In genomic region chr6:85643530-85644373, GRCh38 we compare ENCODE assay signal across 1 cellular context.
A peak's percentile ranks its signal among the peaks of the same experiment; 100 is the strongest.
TF ChIP-seq lines count a peak whose summit lies in the region.

No MANE protein-coding gene starts in this region.

TF ChIP-seq in HepG2, 621 proteins besides CTCF, POLR2A, EP300 and RAD21 (continued from another document and continues in another):
- TF ChIP-seq ETV6 (CRISPR knock-in tag; conservative IDR thresholded peaks at IDR 0.05) (0 out of 2 replicates have a peak, but pooled peaks have one; percentile 47), SNAPC5 (CRISPR knock-in tag; IDR thresholded peaks at IDR 0.05; ENCODE audit: borderline replicate concordance) (no peak), KLF11 (CRISPR knock-in tag; IDR thresholded peaks at IDR 0.05) (0 out of 2 replicates have a peak, but pooled peaks have one; percentile 55), MEIS2 (CRISPR knock-in tag; IDR thresholded peaks at IDR 0.05) (no peak), ZFAT (CRISPR knock-in tag; conservative IDR thresholded peaks at IDR 0.05) (no peak), ZNF557 (CRISPR knock-in tag; IDR thresholded peaks at IDR 0.05) (peak; percentile 39; the same call in 1 of the 2 replicates), PAX8 (CRISPR knock-in tag; IDR thresholded peaks at IDR 0.05; ENCODE audit: borderline replicate concordance) (no peak), FOXM1 (CRISPR knock-in tag; IDR thresholded peaks at IDR 0.05) (no peak), ZNF629 (CRISPR knock-in tag; conservative IDR thresholded peaks at IDR 0.05) (peak; percentile 72; the same call in 1 of the 2 replicates), ZNF468 (CRISPR knock-in tag; IDR thresholded peaks at IDR 0.05) (no peak), CSRNP2 (CRISPR knock-in tag; conservative IDR thresholded peaks at IDR 0.05; ENCODE audit: low read depth) (no peak), RORA (CRISPR knock-in tag; IDR thresholded peaks at IDR 0.05) (no peak), RFXANK (CRISPR knock-in tag; IDR thresholded peaks at IDR 0.05) (0 out of 2 replicates have a peak, but pooled peaks have one; percentile 48), ZNF850 (CRISPR knock-in tag; conservative IDR thresholded peaks at IDR 0.05) (no peak), BCL6 (CRISPR knock-in tag; IDR thresholded peaks at IDR 0.05) (peak; percentile 68), HNRNPK (IDR thresholded peaks at IDR 0.05; ENCODE audit: low read depth, low read length, poor library complexity, severe bottlenecking) (no peak), ZNF138 (CRISPR knock-in tag; IDR thresholded peaks at IDR 0.05; ENCODE audit: low read depth) (no peak; the same call in 1 of the 2 replicates), ZNF251 (CRISPR knock-in tag; IDR thresholded peaks at IDR 0.05) (no peak), ETS1 (CRISPR knock-in tag; IDR thresholded peaks at IDR 0.05) (0 out of 2 replicates have a peak, but pooled peaks have one; percentile 2), REXO4 (CRISPR knock-in tag; IDR thresholded peaks at IDR 0.05; ENCODE audit: borderline replicate concordance) (0 out of 2 replicates have a peak, but pooled peaks have one; percentile 12), ZNF441 (CRISPR knock-in tag; IDR thresholded peaks at IDR 0.05; ENCODE audit: borderline replicate concordance) (peak; percentile 82; the same call in 1 of the 2 replicates), TP53 (CRISPR knock-in tag; conservative IDR thresholded peaks at IDR 0.05) (no peak), PATZ1 (CRISPR knock-in tag; IDR thresholded peaks at IDR 0.05) (no peak; the same call in 1 of the 2 replicates), XBP1 (CRISPR knock-in tag; IDR thresholded peaks at IDR 0.05) (no peak; the same call in 1 of the 2 replicates), ZFP36L2 (CRISPR knock-in tag; IDR thresholded peaks at IDR 0.05) (no peak), ETV5 (CRISPR knock-in tag; IDR thresholded peaks at IDR 0.05; ENCODE audit: borderline replicate concordance) (peak; percentile 49; the same call in 1 of the 2 replicates), RFXAP (CRISPR knock-in tag; IDR thresholded peaks at IDR 0.05; ENCODE audit: borderline replicate concordance) (no peak), PLRG1 (conservative IDR thresholded peaks at IDR 0.05) (no peak), IRF9 (CRISPR knock-in tag; IDR thresholded peaks at IDR 0.05; ENCODE audit: borderline replicate concordance) (no peak), ZNF530 (CRISPR knock-in tag; IDR thresholded peaks at IDR 0.05; ENCODE audit: low read depth) (no peak), ZBTB21 (CRISPR knock-in tag; IDR thresholded peaks at IDR 0.05) (no peak), ZKSCAN1 (IDR thresholded peaks at IDR 0.05; ENCODE audit: low read length) (no peak), ZNF737 (CRISPR knock-in tag; IDR thresholded peaks at IDR 0.05; ENCODE audit: borderline replicate concordance) (no peak), SMAD3 (CRISPR knock-in tag; IDR thresholded peaks at IDR 0.05) (peak; percentile 72), SRSF9 (IDR thresholded peaks at IDR 0.05; ENCODE audit: borderline replicate concordance, insufficient read depth, low read depth, low read length, poor library complexity, severe bottlenecking) (no peak), TCF7L2 (IDR thresholded peaks at IDR 0.05; ENCODE audit: low read depth, low read length) (no peak), RBM39 (IDR thresholded peaks at IDR 0.05; ENCODE audit: low read depth, low read length, poor library complexity, severe bottlenecking) (peak; percentile 83), ZBTB37 (CRISPR knock-in tag; IDR thresholded peaks at IDR 0.05) (peak; percentile 81), IRX3 (CRISPR knock-in tag; IDR thresholded peaks at IDR 0.05; ENCODE audit: borderline replicate concordance, low read depth) (no peak), HNF4G (IDR thresholded peaks at IDR 0.05; ENCODE audit: borderline replicate concordance, low read depth, low read length) (peak; percentile 87), HNF4G (CRISPR knock-in tag; IDR thresholded peaks at IDR 0.05; ENCODE audit: borderline replicate concordance, low read depth) (peak; percentile 80; the same call in 1 of the 2 replicates), RFX5 (IDR thresholded peaks at IDR 0.05; ENCODE audit: low read depth, low read length) (no peak), HNRNPUL1 (IDR thresholded peaks at IDR 0.05; ENCODE audit: low read depth, low read length) (no peak), ZNF781 (CRISPR knock-in tag; IDR thresholded peaks at IDR 0.05; ENCODE audit: borderline replicate concordance, not compliant biosample characterization) (no peak), ZKSCAN8 (CRISPR knock-in tag; IDR thresholded peaks at IDR 0.05; ENCODE audit: borderline replicate concordance) (peak; percentile 66; the same call in 1 of the 2 replicates), ATF7-NPFF (CRISPR knock-in tag; IDR thresholded peaks at IDR 0.05; ENCODE audit: low read depth) (peak; percentile 60; the same call in 1 of the 2 replicates), ZNF547 (CRISPR knock-in tag; IDR thresholded peaks at IDR 0.05) (peak; percentile 89), IKZF1 (IDR thresholded peaks at IDR 0.05) (no peak), THYN1 (CRISPR knock-in tag; IDR thresholded peaks at IDR 0.05; ENCODE audit: borderline replicate concordance, low read depth) (no peak), MATR3 (CRISPR knock-in tag; IDR thresholded peaks at IDR 0.05) (no peak), ZNF563 (CRISPR knock-in tag; IDR thresholded peaks at IDR 0.05) (peak; percentile 84), ZNF230 (CRISPR knock-in tag; IDR thresholded peaks at IDR 0.05) (peak; percentile 83; the same call in 1 of the 2 replicates), ZNF660 (CRISPR knock-in tag; IDR thresholded peaks at IDR 0.05; ENCODE audit: borderline replicate concordance, low read depth) (no peak), SRY (CRISPR knock-in tag; IDR thresholded peaks at IDR 0.05) (0 out of 2 replicates have a peak, but pooled peaks have one; percentile 85), ADNP (CRISPR knock-in tag; IDR thresholded peaks at IDR 0.05) (no peak), NFIB (CRISPR knock-in tag; IDR thresholded peaks at IDR 0.05; ENCODE audit: borderline replicate concordance) (no peak), MED13 (CRISPR knock-in tag; IDR thresholded peaks at IDR 0.05) (peak; percentile 30; the same call in 1 of the 2 replicates)
- TF ChIP-seq, protein P1, sequence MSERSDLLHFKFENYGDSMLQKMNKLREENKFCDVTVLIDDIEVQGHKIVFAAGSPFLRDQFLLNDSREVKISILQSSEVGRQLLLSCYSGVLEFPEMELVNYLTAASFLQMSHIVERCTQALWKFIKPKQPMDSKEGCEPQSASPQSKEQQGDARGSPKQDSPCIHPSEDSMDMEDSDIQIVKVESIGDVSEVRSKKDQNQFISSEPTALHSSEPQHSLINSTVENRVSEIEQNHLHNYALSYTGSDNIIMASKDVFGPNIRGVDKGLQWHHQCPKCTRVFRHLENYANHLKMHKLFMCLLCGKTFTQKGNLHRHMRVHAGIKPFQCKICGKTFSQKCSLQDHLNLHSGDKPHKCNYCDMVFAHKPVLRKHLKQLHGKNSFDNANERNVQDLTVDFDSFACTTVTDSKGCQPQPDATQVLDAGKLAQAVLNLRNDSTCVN (CRISPR knock-in tag; IDR thresholded peaks at IDR 0.05; ENCODE audit: borderline replicate concordance): peak; percentile 30; the same call in 1 of the 2 replicates
- TF ChIP-seq, protein P2, sequence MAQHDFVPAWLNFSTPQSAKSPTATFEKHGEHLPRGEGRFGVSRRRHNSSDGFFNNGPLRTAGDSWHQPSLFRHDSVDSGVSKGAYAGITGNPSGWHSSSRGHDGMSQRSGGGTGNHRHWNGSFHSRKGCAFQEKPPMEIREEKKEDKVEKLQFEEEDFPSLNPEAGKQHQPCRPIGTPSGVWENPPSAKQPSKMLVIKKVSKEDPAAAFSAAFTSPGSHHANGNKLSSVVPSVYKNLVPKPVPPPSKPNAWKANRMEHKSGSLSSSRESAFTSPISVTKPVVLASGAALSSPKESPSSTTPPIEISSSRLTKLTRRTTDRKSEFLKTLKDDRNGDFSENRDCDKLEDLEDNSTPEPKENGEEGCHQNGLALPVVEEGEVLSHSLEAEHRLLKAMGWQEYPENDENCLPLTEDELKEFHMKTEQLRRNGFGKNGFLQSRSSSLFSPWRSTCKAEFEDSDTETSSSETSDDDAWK (CRISPR knock-in tag; IDR thresholded peaks at IDR 0.05): no peak
- TF ChIP-seq, protein P3, sequence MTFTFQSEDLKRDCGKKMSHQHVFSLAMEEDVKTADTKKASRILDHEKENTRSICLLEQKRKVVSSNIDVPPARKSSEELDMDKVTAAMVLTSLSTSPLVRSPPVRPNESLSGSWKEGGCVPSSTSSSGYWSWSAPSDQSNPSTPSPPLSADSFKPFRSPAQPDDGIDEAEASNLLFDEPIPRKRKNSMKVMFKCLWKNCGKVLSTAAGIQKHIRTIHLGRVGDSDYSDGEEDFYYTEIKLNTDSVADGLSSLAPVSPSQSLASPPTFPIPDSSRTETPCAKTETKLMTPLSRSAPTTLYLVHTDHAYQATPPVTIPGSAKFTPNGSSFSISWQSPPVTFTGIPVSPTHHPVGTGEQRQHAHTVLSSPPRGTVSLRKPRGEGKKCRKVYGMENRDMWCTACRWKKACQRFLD (CRISPR knock-in tag; IDR thresholded peaks at IDR 0.05; ENCODE audit: borderline replicate concordance): no peak
- TF ChIP-seq, protein P4, sequence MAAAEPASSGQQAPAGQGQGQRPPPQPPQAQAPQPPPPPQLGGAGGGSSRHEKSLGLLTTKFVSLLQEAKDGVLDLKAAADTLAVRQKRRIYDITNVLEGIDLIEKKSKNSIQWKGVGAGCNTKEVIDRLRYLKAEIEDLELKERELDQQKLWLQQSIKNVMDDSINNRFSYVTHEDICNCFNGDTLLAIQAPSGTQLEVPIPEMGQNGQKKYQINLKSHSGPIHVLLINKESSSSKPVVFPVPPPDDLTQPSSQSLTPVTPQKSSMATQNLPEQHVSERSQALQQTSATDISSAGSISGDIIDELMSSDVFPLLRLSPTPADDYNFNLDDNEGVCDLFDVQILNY (CRISPR knock-in tag; conservative IDR thresholded peaks at IDR 0.05): no peak; the same call in 1 of the 2 replicates
- TF ChIP-seq, protein P5, sequence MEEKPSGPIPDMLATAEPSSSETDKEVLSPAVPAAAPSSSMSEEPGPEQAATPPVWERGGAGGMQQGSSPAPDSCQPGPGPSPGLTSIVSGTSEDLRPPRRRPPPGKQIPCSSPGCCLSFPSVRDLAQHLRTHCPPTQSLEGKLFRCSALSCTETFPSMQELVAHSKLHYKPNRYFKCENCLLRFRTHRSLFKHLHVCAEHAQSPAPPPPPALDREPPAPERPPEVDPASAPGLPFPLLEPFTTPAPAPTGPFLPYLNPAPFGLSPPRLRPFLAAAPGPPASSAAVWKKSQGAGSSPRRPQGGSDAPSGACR (CRISPR knock-in tag; IDR thresholded peaks at IDR 0.05): 0 out of 2 replicates have a peak, but pooled peaks have one; percentile 38
